30 cellular contexts compared by ENCODE assay signal in the genomic region with DNA sequence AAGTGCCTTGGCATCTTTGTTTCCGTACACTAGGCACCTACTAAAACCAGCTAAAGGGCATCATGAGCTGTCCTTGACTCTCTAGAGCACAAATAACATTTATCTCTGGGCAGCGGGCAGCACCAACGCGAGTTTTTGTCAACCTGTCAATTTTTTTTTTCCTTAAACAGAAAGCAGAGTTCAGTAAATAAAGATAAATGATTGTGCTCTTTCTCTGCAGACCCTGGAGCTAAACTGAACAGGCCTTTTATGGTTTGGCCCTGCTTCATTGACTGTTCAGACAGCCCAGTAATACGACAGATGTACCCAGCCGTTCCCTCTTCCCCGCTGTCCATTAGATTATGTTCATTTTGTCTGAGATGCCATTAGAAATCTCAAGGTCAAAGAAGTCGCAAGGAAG.
"Had no signal": no experiment of that assay in that cellular context is flagged by ENCODE, and none has a peak within 500 bp of the region (broad histone marks: within the 10 kb centered on the region; RNA-seq: fewer than 3 reads in every experiment).

No MANE protein-coding gene starts in this region.

- H3K36me3 ChIP-seq: esophagus muscularis mucosa, gastroesophageal sphincter, lower lobe of right lung, ovary, right lobe of liver, suprapubic skin, transverse colon, upper lobe of right lung, uterus had no signal

- H3K4me1 Mint-ChIP-seq: endodermal cell; immature natural killer cell; naive thymus-derived CD8-positive, alpha-beta T cell; stimulated activated naive CD8-positive, alpha-beta T cell treated with anti-CD3 and anti-CD28 coated beads, Interleukin-15, amount 100 ng/mL, for 72 hours had no signal

- H3K9me3 ChIP-seq: esophagus muscularis mucosa, gastroesophageal sphincter, lower lobe of right lung, ovary, right lobe of liver, suprapubic skin, transverse colon, upper lobe of right lung, uterus had no signal

- H3K4me3 Mint-ChIP-seq: dendritic cell treated with granulocyte-macrophage colony-stimulating factor and Interleukin-4, amounts not matched to agents 40 ng/mL and 50 ng/mL, for 4 days; endodermal cell; immature natural killer cell; naive thymus-derived CD8-positive, alpha-beta T cell; nephron progenitor cell; stimulated activated naive CD8-positive, alpha-beta T cell treated with anti-CD3 and anti-CD28 coated beads, Interleukin-15, amount 100 ng/mL, for 72 hours had no signal

- ATAC-seq: foreskin keratinocyte; gastroesophageal sphincter; left colon; left ventricle myocardium superior; lower lobe of right lung; naive thymus-derived CD8-positive, alpha-beta T cell; right lobe of liver; stimulated activated naive CD8-positive, alpha-beta T cell treated with anti-CD3 and anti-CD28 coated beads, Interleukin-15, amount 100 ng/mL, for 72 hours; upper lobe of right lung had no signal

- H3K9me3 Mint-ChIP-seq: endodermal cell had no signal

- H3K27me3 Mint-ChIP-seq: dendritic cell treated with granulocyte-macrophage colony-stimulating factor and Interleukin-4, amounts not matched to agents 40 ng/mL and 50 ng/mL, for 4 days; stimulated activated naive CD8-positive, alpha-beta T cell treated with anti-CD3 and anti-CD28 coated beads, Interleukin-15, amount 100 ng/mL, for 72 hours had no signal

- H3K4me3 ChIP-seq: esophagus muscularis mucosa, gastroesophageal sphincter, lower lobe of right lung, ovary, right lobe of liver, suprapubic skin, transverse colon, upper lobe of right lung, uterus had no signal

- H3K27ac ChIP-seq: epithelial cell of prostate, esophagus muscularis mucosa, foreskin keratinocyte, gastroesophageal sphincter, lower lobe of right lung, ovary, right lobe of liver, suprapubic skin, transverse colon, upper lobe of right lung, uterus had no signal

- DNase-seq: effector CD8-positive, alpha-beta T cell; endodermal cell; foreskin keratinocyte; hypothalamus; immature natural killer cell; islet precursor cell; kidney glomerular epithelial cell; left colon; left ventricle myocardium superior; lower lobe of right lung; naive thymus-derived CD8-positive, alpha-beta T cell; nephron progenitor cell; occipital lobe; ovary; posterior cingulate gyrus; right lobe of liver; small intestine; stimulated activated CD4-positive, alpha-beta T cell treated with anti-CD3 and anti-CD28 coated beads, Interleukin-15, amount 100 ng/mL, for 24 hours; stimulated activated CD4-positive, alpha-beta T cell treated with anti-CD3 and anti-CD28 coated beads, Interleukin-2, amount 100 ng/mL, for 48 hours; stimulated activated CD8-positive, alpha-beta memory T cell treated with anti-CD3 and anti-CD28 coated beads, Interleukin-4, amount 100 ng/mL, for 48 hours; stimulated activated naive CD4-positive, alpha-beta T cell; stimulated activated naive CD8-positive, alpha-beta T cell treated with anti-CD3 and anti-CD28 coated beads, Interleukin-15, amount 100 ng/mL, for 72 hours; transverse colon; upper lobe of right lung; uterus had no signal

- H3K36me3 Mint-ChIP-seq: immature natural killer cell had no signal

- H3K27me3 ChIP-seq: esophagus muscularis mucosa, ovary, right lobe of liver, suprapubic skin, transverse colon, upper lobe of right lung, uterus had no signal

- H3K27ac Mint-ChIP-seq: dendritic cell treated with granulocyte-macrophage colony-stimulating factor and Interleukin-4, amounts not matched to agents 40 ng/mL and 50 ng/mL, for 4 days; endodermal cell; immature natural killer cell; naive thymus-derived CD8-positive, alpha-beta T cell; nephron progenitor cell; stimulated activated naive CD8-positive, alpha-beta T cell treated with anti-CD3 and anti-CD28 coated beads, Interleukin-15, amount 100 ng/mL, for 72 hours had no signal
